In the genomic region with DNA sequence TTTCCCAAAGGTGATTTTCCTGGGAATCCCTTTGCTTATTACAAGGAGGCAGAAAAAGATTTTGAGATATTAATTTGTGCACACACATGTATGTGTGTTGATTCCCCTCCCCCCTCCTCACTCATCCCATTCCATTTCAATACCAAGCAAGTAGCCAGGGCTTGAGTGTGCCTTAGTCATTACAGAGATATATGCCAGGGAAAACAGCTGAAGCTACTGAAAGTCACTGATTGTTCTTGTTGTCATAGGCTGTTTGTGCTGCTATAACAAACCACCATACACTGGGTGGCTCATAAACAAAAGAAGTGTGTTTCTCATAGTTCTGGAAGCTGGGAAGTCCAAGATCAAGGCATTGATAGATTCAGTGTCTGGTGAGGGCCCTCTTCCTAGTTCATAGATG, we compare ENCODE assay signal across 19 cellular contexts.
"Had no signal": no experiment of that assay in that cellular context is flagged by ENCODE, and none has a peak within 500 bp of the region (broad histone marks: within the 10 kb centered on the region; RNA-seq: fewer than 3 reads in every experiment).

No MANE protein-coding gene starts in this region.

- H3K27ac ChIP-seq: heart right ventricle, parathyroid adenoma, spleen, upper lobe of left lung, vagina, VCaP had no signal

- DNase-seq: activated CD4-positive, alpha-beta T cell treated with anti-CD3 and anti-CD28 coated beads for 48 hours; activated CD4-positive, alpha-beta T cell treated with anti-CD3 and anti-CD28 coated beads, Interleukin-2, amount 50 U/mL, for 48 hours; activated CD8-positive, alpha-beta memory T cell treated with anti-CD3 and anti-CD28 coated beads for 24 hours; activated effector memory CD4-positive, alpha-beta T cell treated with anti-CD3 and anti-CD28 coated beads, Interleukin-2, amount 50 U/mL, for 16 hours; activated naive CD4-positive, alpha-beta T cell treated with anti-CD3 and anti-CD28 coated beads, Interleukin-2, amount 10 ng/mL, durations not matched to agents 7 days and 5 days; activated naive CD8-positive, alpha-beta T cell treated with anti-CD3 and anti-CD28 coated beads, Interleukin-2, amount 10 ng/mL, durations not matched to agents 7 days and 5 days; activated T-cell treated with anti-CD3 and anti-CD28 coated beads, Interleukin-2, amount 50 U/mL, for 1 hour; central memory CD4-positive, alpha-beta T cell; effector CD8-positive, alpha-beta T cell; heart right ventricle; left ventricle myocardium superior; naive thymus-derived CD4-positive, alpha-beta T cell; right cardiac atrium; spleen; stimulated activated naive CD4-positive, alpha-beta T cell; upper lobe of left lung had no signal
